Comparison of ENCODE assay signal across 18 cellular contexts in the genomic region with DNA sequence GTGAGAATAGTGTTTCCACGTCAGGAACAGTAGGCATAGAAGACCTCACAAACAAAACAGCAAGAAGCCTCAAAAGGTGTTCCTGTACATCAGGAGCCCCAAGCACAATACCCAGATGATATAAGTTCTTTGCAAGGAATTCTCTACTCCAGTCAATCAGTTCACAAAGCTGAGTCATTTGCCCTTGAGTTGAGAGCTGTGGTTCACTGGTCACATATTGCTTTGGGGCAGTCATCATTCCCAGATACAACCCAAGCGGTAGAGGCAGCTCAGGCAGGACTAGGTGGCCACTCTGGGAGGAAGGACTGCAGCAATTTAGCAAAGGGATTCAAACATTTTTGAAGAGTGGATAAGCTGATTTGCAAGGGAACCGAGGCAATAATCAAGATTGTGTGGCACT.
"Had no signal": no experiment of that assay in that cellular context is flagged by ENCODE, and none has a peak within 500 bp of the region (broad histone marks: within the 10 kb centered on the region; RNA-seq: fewer than 3 reads in every experiment).

No MANE protein-coding gene starts in this region.

- DNase-seq: activated CD4-positive, alpha-beta T cell treated with anti-CD3 and anti-CD28 coated beads, Interleukin-2, amount 10 ng/mL, durations not matched to agents 7 days and 5 days; activated naive CD4-positive, alpha-beta T cell; activated naive CD8-positive, alpha-beta T cell treated with anti-CD3 and anti-CD28 coated beads, Interleukin-2, amount 10 ng/mL, durations not matched to agents 7 days and 5 days; activated T-cell treated with anti-CD3 and anti-CD28 coated beads for 4 hours; anterior cingulate cortex; dorsolateral prefrontal cortex; endodermal cell; glutamatergic neuron; natural killer cell; stimulated activated CD4-positive, alpha-beta T cell treated with anti-CD3 and anti-CD28 coated beads, Interleukin-15, amount 100 ng/mL, for 24 hours; stimulated activated CD4-positive, alpha-beta T cell treated with anti-CD3 and anti-CD28 coated beads, Interleukin-4, amount 100 ng/mL, for 1 hour; stimulated activated naive B cell treated with anti-CD40 and anti-IgM and Interleukin-4, amounts not matched to agents 10 μg/mL and 1 μg/mL and 100 μg/mL, for 72 hours; tibial artery; uterus had no signal

- H3K36me3 Mint-ChIP-seq: activated naive CD8-positive, alpha-beta T cell treated with anti-CD3 and anti-CD28 coated beads, Interleukin-2, amount 10 ng/mL, durations not matched to agents 7 days and 5 days; natural killer cell; stimulated activated naive B cell treated with anti-CD40 and anti-IgM and Interleukin-4, amounts not matched to agents 10 μg/mL and 1 μg/mL and 100 μg/mL, for 72 hours had no signal

- H3K27me3 ChIP-seq: dorsolateral prefrontal cortex, neutrophil, tibial artery, uterus had no signal

- H3K4me3 Mint-ChIP-seq: activated CD4-positive, alpha-beta T cell treated with anti-CD3 and anti-CD28 coated beads, Interleukin-2, amount 10 ng/mL, durations not matched to agents 7 days and 5 days; activated naive CD8-positive, alpha-beta T cell treated with anti-CD3 and anti-CD28 coated beads, Interleukin-2, amount 10 ng/mL, durations not matched to agents 7 days and 5 days; endodermal cell; natural killer cell; stimulated activated naive B cell treated with anti-CD40 and anti-IgM and Interleukin-4, amounts not matched to agents 10 μg/mL and 1 μg/mL and 100 μg/mL, for 72 hours had no signal

- H3K4me3 ChIP-seq: dorsolateral prefrontal cortex, skin epidermis, tibial artery, uterus had no signal

- H3K9me3 Mint-ChIP-seq: endodermal cell had no signal

- H3K27ac Mint-ChIP-seq: activated CD4-positive, alpha-beta T cell treated with anti-CD3 and anti-CD28 coated beads, Interleukin-2, amount 10 ng/mL, durations not matched to agents 7 days and 5 days; activated naive CD8-positive, alpha-beta T cell treated with anti-CD3 and anti-CD28 coated beads, Interleukin-2, amount 10 ng/mL, durations not matched to agents 7 days and 5 days; endodermal cell; natural killer cell; stimulated activated naive B cell treated with anti-CD40 and anti-IgM and Interleukin-4, amounts not matched to agents 10 μg/mL and 1 μg/mL and 100 μg/mL, for 72 hours had no signal

- H3K9me3 ChIP-seq: neutrophil, tibial artery, uterus had no signal

- H3K4me1 ChIP-seq: parathyroid adenoma, tibial artery, uterus had no signal

- H3K36me3 ChIP-seq: neutrophil, tibial artery, uterus had no signal

- H3K27ac ChIP-seq: dorsolateral prefrontal cortex, neutrophil, parathyroid adenoma, skin epidermis, tibial artery, uterus had no signal

- ATAC-seq: left lobe of liver; natural killer cell; stimulated activated naive B cell treated with anti-CD40 and anti-IgM and Interleukin-4, amounts not matched to agents 10 μg/mL and 1 μg/mL and 100 μg/mL, for 72 hours had no signal

- H3K4me1 Mint-ChIP-seq: activated CD4-positive, alpha-beta T cell treated with anti-CD3 and anti-CD28 coated beads, Interleukin-2, amount 10 ng/mL, durations not matched to agents 7 days and 5 days; activated naive CD8-positive, alpha-beta T cell treated with anti-CD3 and anti-CD28 coated beads, Interleukin-2, amount 10 ng/mL, durations not matched to agents 7 days and 5 days; endodermal cell; natural killer cell; stimulated activated naive B cell treated with anti-CD40 and anti-IgM and Interleukin-4, amounts not matched to agents 10 μg/mL and 1 μg/mL and 100 μg/mL, for 72 hours had no signal

- H3K27me3 Mint-ChIP-seq: activated CD4-positive, alpha-beta T cell treated with anti-CD3 and anti-CD28 coated beads, Interleukin-2, amount 10 ng/mL, durations not matched to agents 7 days and 5 days; activated naive CD8-positive, alpha-beta T cell treated with anti-CD3 and anti-CD28 coated beads, Interleukin-2, amount 10 ng/mL, durations not matched to agents 7 days and 5 days; stimulated activated naive B cell treated with anti-CD40 and anti-IgM and Interleukin-4, amounts not matched to agents 10 μg/mL and 1 μg/mL and 100 μg/mL, for 72 hours had no signal
